ENCODE assay signal across 8 cellular contexts in the genomic region with DNA sequence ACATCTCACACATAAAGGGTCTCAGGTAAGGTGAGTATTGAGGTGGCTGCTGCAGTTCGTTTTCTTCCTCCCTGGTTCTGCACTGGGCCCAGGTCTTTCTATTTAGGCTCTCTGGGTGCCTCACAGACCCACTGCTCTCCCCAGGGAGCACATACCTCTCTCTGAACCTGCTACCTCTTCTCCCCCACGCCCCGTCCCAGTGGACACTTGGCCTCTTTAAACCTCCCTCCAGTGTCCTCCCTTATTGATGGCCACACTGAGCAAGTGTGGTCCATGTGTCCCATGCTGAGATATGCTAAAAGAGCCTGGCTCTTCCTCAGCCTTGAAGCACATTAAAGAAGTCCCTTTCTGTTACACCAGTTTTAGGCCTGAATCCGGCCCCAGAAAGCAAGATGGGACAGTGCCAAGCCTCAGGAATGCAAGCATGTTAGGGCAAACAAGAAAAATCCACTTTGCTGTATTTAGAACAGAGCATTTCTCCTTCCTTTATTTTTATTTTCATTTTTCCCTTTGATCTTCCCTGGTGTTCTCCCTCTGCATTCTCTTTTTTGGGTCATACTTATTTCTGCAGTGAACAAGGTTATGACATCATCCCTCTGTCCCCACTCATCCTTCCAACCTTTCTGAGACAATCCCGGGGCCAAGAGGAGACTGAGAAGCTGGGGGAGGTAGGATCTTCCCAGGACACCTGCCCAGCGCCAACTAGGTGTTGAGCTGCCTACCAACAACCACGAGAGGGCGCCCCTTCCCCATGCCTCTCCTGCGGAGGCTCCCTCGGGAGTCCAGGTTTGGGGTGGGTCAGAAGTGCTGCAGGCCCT. TPM values are rescaled to one million over a fixed set of nuclear protein-coding genes. Genes with fewer than 3 reads are reported as not detected.
DNase-seq lines count a peak whose midpoint lies in the region; ATAC-seq and TF ChIP-seq lines count a peak whose summit lies in the region.

No MANE protein-coding gene starts in this region.

- intact Hi-C loops in activated CD4-positive, alpha-beta memory T cell treated with anti-CD3 and anti-CD28 coated beads for 36 hours (cut with micrococcal nuclease): loop anchor here (1.0 to 5.0 kb wide), 7 partner anchors 22 to 395 kb away; a partner anchor contains a TSS

- no peaks in the 10 kb centered on the region for H3K9me3 Mint-ChIP-seq in activated CD4-positive, alpha-beta memory T cell treated with anti-CD3 and anti-CD28 coated beads for 36 hours

- DNase-seq in NCI-H526 treated with DMSO at 0.1 percent for 48 hours (lab: John Stamatoyannopoulos, UW) (peak; percentile 45), medulla oblongata (ENCODE audit: extremely low spot score) (peak; percentile 77)
- peak; percentile 89 for DNase-seq in activated CD4-positive, alpha-beta memory T cell treated with anti-CD3 and anti-CD28 coated beads for 36 hours
- peak; percentile 62 for DNase-seq in effector CD4-positive, alpha-beta T cell
- DNase-seq in stimulated activated CD8-positive, alpha-beta memory T cell treated with anti-CD3 and anti-CD28 coated beads, Interleukin-2, amount 100 ng/mL, for 48 hours (ENCODE audit: low read depth in 2 of 2): peak; percentile 70 to 73

- H3K36me3 Mint-ChIP-seq in activated CD4-positive, alpha-beta memory T cell treated with anti-CD3 and anti-CD28 coated beads for 36 hours: no peaks in the 10 kb centered on the region

- no peaks in the 10 kb centered on the region for H3K27me3 Mint-ChIP-seq in activated CD4-positive, alpha-beta memory T cell treated with anti-CD3 and anti-CD28 coated beads for 36 hours

- peaks cover 91% of the 10 kb centered on the region for H3K4me1 Mint-ChIP-seq in activated CD4-positive, alpha-beta memory T cell treated with anti-CD3 and anti-CD28 coated beads for 36 hours (ENCODE audit: low read depth)

- CTCF ChIA-PET in activated CD4-positive, alpha-beta memory T cell treated with anti-CD3 and anti-CD28 coated beads for 36 hours (lab: Charles Lee): interaction anchor here (0.6 to 12.9 kb wide), 38 partner anchors 8 to 547 kb away, joined by 3 to 169 read pairs (median 5); a partner anchor contains a TSS

- POLR2A ChIA-PET in activated CD4-positive, alpha-beta memory T cell treated with anti-CD3 and anti-CD28 coated beads for 36 hours (lab: Charles Lee): interaction anchor here (0.7 to 8.8 kb wide), 4 partner anchors 24 to 179 kb away, joined by 3 to 256 read pairs (median 4); a partner anchor contains a TSS

- peak overlapping the region; percentile 61 for H3K4me3 Mint-ChIP-seq in activated CD4-positive, alpha-beta memory T cell treated with anti-CD3 and anti-CD28 coated beads for 36 hours

- peak; percentile 97 for TF ChIP-seq CTCF in GM12873 (IDR thresholded peaks at IDR 0.05; ENCODE audit: insufficient read depth, low read depth, low read length, missing control alignments)

- ATAC-seq in HG03139 (IDR thresholded peaks at IDR 0.05; ENCODE audit: unreplicated experiment) (peak; percentile 24), HG03565 (IDR thresholded peaks at IDR 0.05; ENCODE audit: unreplicated experiment) (no peak)

- peak overlapping the region; percentile 95 for H3K27ac Mint-ChIP-seq in activated CD4-positive, alpha-beta memory T cell treated with anti-CD3 and anti-CD28 coated beads for 36 hours

RNA-seq across cellular contexts. Expression of a gene that starts 5.0 kb away (rescaled TPM):
- total RNA-seq in activated CD4-positive, alpha-beta memory T cell treated with anti-CD3 and anti-CD28 coated beads for 36 hours: 1 to 10 TPM; 2.2 to 2.8 TPM

RNA-seq across cellular contexts. Expression of a gene that starts 22.1 kb away (rescaled TPM):
- total RNA-seq in activated CD4-positive, alpha-beta memory T cell treated with anti-CD3 and anti-CD28 coated beads for 36 hours: 100 to 1,000 TPM; 156 to 157 TPM
